8 cellular contexts compared by ENCODE assay signal in the genomic region with DNA sequence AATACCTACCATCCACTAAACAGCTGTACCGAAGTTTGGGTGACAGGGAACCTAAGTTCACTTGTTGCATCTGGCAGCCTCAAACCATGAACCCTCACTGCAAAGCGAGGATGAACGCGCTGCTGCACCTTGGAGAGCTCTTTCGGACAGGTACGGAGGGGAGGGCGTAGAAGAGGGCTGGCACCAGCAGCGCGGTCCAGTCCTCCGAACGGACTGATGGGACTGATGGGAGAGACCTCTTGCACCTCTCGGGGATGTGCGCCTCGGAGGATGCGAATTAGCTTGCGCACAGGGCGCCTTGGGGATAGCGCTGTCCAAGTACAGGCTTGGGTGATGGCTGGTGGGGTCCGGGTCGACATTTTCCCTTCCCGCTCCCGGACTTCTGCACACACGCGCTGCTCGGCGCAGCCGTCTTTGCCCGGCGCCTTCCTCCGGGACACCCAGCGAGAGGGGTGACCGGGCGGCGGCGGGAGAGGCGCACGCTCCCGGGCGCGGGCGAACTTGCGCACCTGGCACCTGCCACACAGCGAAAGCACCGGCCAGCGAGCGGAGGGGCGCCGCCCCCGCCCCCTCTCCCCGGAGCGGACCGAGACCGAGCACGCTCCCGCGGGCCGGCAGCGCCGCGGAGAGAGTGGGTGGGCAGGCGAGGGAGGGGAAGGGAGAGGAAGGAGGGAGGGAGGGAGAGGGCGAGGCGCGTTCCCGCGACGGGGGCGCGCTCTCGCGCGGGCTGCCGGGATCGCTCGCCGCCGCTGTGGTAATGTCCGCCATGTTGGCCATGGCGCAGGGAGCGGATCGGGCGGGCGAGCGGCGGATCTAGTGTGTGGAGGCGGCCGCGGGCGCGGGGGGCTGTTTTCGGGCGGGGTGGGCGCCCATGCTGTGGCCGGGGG. TPM values are rescaled to one million over a fixed set of nuclear protein-coding genes. Genes with fewer than 3 reads are reported as not detected.
DNase-seq lines count a peak whose midpoint lies in the region; ATAC-seq, FAIRE-seq and TF ChIP-seq lines count a peak whose summit lies in the region.

EPC2 (plus strand) TSS at position 754 of the 887 bp plus-strand sequence. CDS start 267 bp downstream, outside the sequence.

- peak; percentile 73 for TF ChIP-seq POLR2A in A549 (IDR thresholded peaks at IDR 0.05; ENCODE audit: low read length)

- CTCF ChIA-PET in A549 (lab: Yijun Ruan, JAX): interaction anchor here (1.6 kb wide), 1 partner anchor 9 kb away, joined by 3 read pairs; no protein-coding TSS in a partner anchor

- H3K27ac ChIP-seq in A549 (peak within 1 kb of the TSS; percentile 98 to 100), caudate nucleus (ENCODE audit: low read depth, low read length) (peak within 1 kb of the TSS; percentile 100)

- peak within 1 kb of the TSS; percentile 95 for H3K4me2 ChIP-seq in A549

- no peak for TF ChIP-seq EP300 in A549 (IDR thresholded peaks at IDR 0.05)

- POLR2A ChIA-PET in A549 (lab: Yijun Ruan, JAX): no interaction called here

- FAIRE-seq in A549 (lab: Jason Lieb, UNC): no peak

- peaks cover 11% of the 10 kb centered on the region for H3K4me1 ChIP-seq in A549

- no peak for TF ChIP-seq CTCF in A549 (IDR thresholded peaks at IDR 0.05)

- no peak; a peak in 1 of 5 replicates for TF ChIP-seq RAD21 in A549 (conservative IDR thresholded peaks at IDR 0.05 in 1 of 2, IDR thresholded peaks at IDR 0.05 in 1 of 2)

- H3K4me3 ChIP-seq in A549: peak within 1 kb of the TSS; percentile 79

- WGBS in A549 (ENCODE audit: missing lambda C conversion rate): 3% methylated on average over 43 of the region's 94 CpGs

- ATAC-seq in A549: peak; percentile 75 to 81
- ATAC-seq in GM18858 (IDR thresholded peaks at IDR 0.05; ENCODE audit: unreplicated experiment): peak; percentile 27
- ATAC-seq in HG03097 (IDR thresholded peaks at IDR 0.05; ENCODE audit: low FRiP score, unreplicated experiment): peak; percentile 56

- peak; percentile 47 to 84 for DNase-seq in A549 (ENCODE audit: low read depth in 1 of 2, low spot score in 1 of 2)
- DNase-seq in NCI-H2227 (lab: John Stamatoyannopoulos, UW; ENCODE audit: unreplicated experiment): peak; percentile 93
- peak; percentile 66 to 82 (median 74) for DNase-seq in activated CD4-positive, CD25-positive, alpha-beta regulatory T cell (lab: John Stamatoyannopoulos, UW)
- DNase-seq in caudate nucleus (lab: John Stamatoyannopoulos, UW): peak; percentile 51 to 97 (median 85)
- peak; percentile 87 for DNase-seq in inferior parietal cortex (ENCODE audit: extremely low spot score)
- peak; percentile 77 to 81 for DNase-seq in stimulated activated CD4-positive, alpha-beta T cell treated with anti-CD3 and anti-CD28 coated beads, Interleukin-12 subunit alpha, Interleukin-12 subunit beta, amount 100 ng/mL, for 24 hours (ENCODE audit: low read depth in 2 of 2)

- H3K9me3 ChIP-seq in A549: no peaks in the 10 kb centered on the region

TF ChIP-seq in A549, 52 proteins besides CTCF, POLR2A, EP300 and RAD21:
- no peak for TF ChIP-seq RNF2 (IDR thresholded peaks at IDR 0.05; ENCODE audit: borderline replicate concordance, low read depth)
- TF ChIP-seq KDM5A (IDR thresholded peaks at IDR 0.05): peak; percentile 40; the same call in 1 of the 2 replicates
- TF ChIP-seq JUNB (IDR thresholded peaks at IDR 0.05): no peak
- TF ChIP-seq, protein P1, sequence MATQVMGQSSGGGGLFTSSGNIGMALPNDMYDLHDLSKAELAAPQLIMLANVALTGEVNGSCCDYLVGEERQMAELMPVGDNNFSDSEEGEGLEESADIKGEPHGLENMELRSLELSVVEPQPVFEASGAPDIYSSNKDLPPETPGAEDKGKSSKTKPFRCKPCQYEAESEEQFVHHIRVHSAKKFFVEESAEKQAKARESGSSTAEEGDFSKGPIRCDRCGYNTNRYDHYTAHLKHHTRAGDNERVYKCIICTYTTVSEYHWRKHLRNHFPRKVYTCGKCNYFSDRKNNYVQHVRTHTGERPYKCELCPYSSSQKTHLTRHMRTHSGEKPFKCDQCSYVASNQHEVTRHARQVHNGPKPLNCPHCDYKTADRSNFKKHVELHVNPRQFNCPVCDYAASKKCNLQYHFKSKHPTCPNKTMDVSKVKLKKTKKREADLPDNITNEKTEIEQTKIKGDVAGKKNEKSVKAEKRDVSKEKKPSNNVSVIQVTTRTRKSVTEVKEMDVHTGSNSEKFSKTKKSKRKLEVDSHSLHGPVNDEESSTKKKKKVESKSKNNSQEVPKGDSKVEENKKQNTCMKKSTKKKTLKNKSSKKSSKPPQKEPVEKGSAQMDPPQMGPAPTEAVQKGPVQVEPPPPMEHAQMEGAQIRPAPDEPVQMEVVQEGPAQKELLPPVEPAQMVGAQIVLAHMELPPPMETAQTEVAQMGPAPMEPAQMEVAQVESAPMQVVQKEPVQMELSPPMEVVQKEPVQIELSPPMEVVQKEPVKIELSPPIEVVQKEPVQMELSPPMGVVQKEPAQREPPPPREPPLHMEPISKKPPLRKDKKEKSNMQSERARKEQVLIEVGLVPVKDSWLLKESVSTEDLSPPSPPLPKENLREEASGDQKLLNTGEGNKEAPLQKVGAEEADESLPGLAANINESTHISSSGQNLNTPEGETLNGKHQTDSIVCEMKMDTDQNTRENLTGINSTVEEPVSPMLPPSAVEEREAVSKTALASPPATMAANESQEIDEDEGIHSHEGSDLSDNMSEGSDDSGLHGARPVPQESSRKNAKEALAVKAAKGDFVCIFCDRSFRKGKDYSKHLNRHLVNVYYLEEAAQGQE (IDR thresholded peaks at IDR 0.05): peak; percentile 70
- TF ChIP-seq, protein P2, sequence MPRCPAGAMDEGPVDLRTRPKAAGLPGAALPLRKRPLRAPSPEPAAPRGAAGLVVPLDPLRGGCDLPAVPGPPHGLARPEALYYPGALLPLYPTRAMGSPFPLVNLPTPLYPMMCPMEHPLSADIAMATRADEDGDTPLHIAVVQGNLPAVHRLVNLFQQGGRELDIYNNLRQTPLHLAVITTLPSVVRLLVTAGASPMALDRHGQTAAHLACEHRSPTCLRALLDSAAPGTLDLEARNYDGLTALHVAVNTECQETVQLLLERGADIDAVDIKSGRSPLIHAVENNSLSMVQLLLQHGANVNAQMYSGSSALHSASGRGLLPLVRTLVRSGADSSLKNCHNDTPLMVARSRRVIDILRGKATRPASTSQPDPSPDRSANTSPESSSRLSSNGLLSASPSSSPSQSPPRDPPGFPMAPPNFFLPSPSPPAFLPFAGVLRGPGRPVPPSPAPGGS (IDR thresholded peaks at IDR 0.05): peak; percentile 90; the same call in 2 of the 3 replicates
- TF ChIP-seq RARB (CRISPR knock-in tag; IDR thresholded peaks at IDR 0.05): no peak
- TF ChIP-seq HDAC2 (IDR thresholded peaks at IDR 0.05): peak; percentile 86; the same call in 1 of the 2 replicates
- peak in 1 of 2 experiments; percentile 90; a peak in 3 of 5 replicates for TF ChIP-seq JUN (IDR thresholded peaks at IDR 0.05)
- TF ChIP-seq HOXB13 (CRISPR knock-in tag; IDR thresholded peaks at IDR 0.05; ENCODE audit: low read depth): no peak
- peak; percentile 92 for TF ChIP-seq PHF8 (IDR thresholded peaks at IDR 0.05; ENCODE audit: borderline replicate concordance, low read depth)
- TF ChIP-seq MAZ (IDR thresholded peaks at IDR 0.05; ENCODE audit: borderline replicate concordance, low read depth, low read length): peak; percentile 46; the same call in 1 of the 2 replicates
- no peak for TF ChIP-seq TP53 (CRISPR knock-in tag; IDR thresholded peaks at IDR 0.05)

RNA-seq across cellular contexts. Expression of gene EPC2, which starts in this region (rescaled TPM):
- polyA plus RNA-seq in A549 (2011; rRNA removed): 19.8 and 23.0 TPM in 2 replicates
- polyA plus RNA-seq in A549 (2012; cell fraction: cytosol; rRNA removed): 6.5 and 7.7 TPM in 2 replicates
- 4.2 and 4.9 TPM in 2 replicates for polyA plus RNA-seq in A549 (2012; cell fraction: nucleus; rRNA removed)
- 8.8 to 9.7 TPM (median 8.8 TPM) in 3 replicates for polyA plus RNA-seq in A549 (2017; fragmentation: RNase III; extraction: RNeasy Plus Mini Kit Qiagen cat#74134 plus additional on column Dnase treatment)
- 23.4 and 26.4 TPM in 2 replicates for polyA minus RNA-seq in A549 (2011; rRNA and poly(A)+ RNA removed)

Comparison
In these comparisons a context has a peak if more than half of its experiments do, and no peak if none do; other contexts are left out.
1. Peak in every context shown above with its lines: DNase-seq, ATAC-seq, H3K4me3 ChIP-seq and H3K27ac ChIP-seq.
2. ATAC-seq: peak in every context shown above with its lines; median percentile 78 in A549; 56 in HG03097; 27 in GM18858.